In genomic region chr10:132470306-132471124, GRCh38 we compare ENCODE assay signal across 11 cellular contexts.
A peak's percentile ranks its signal among the peaks of the same experiment; 100 is the strongest.
DNase-seq lines count a peak whose midpoint lies in the region; ATAC-seq and TF ChIP-seq lines count a peak whose summit lies in the region.
"Had no signal": no experiment of that assay in that cellular context is flagged by ENCODE, and none has a peak within 500 bp of the region (broad histone marks: within the 10 kb centered on the region; RNA-seq: fewer than 3 reads in every experiment).

No MANE protein-coding gene starts in this region.

- no peaks in the 10 kb centered on the region for H3K27me3 ChIP-seq in BLaER1

- DNase-seq in astrocyte of the cerebellum (ENCODE audit: low read depth) (peak; percentile 26), nephron progenitor cell (peak; percentile 1), GOT3 (lab: John Stamatoyannopoulos, UW) (no peak), left lobe of liver (ENCODE audit: low spot score) (no peak), NCI-H2196 treated with DMSO at 0.1 percent for 48 hours (lab: John Stamatoyannopoulos, UW; ENCODE audit: unreplicated experiment) (no peak)
- DNase-seq: NCI-H2227 treated with DMSO at 0.1 percent for 48 hours; stimulated activated CD4-positive, alpha-beta T cell treated with anti-CD3 and anti-CD28 coated beads, Interleukin-1b, Interleukin-23, amount 100 ng/mL, for 48 hours had no signal

- peaks cover 14% of the 10 kb centered on the region for H3K4me1 Mint-ChIP-seq in nephron progenitor cell

- POLR2A ChIA-PET in HEK293 (lab: Yijun Ruan, JAX), result no interaction called here

- H3K27me3 Mint-ChIP-seq in nephron progenitor cell (ENCODE audit: low read depth, poor library complexity), result peaks cover 17% of the 10 kb centered on the region

- no peak for ATAC-seq in left lobe of liver
- ATAC-seq in HG03469 (IDR thresholded peaks at IDR 0.05; ENCODE audit: unreplicated experiment), result no peak

- no peak overlapping the region for H3K9ac ChIP-seq in BLaER1

- in situ Hi-C loops in astrocyte of the cerebellum (cut with HindIII; ENCODE audit: low sequenced_read_pairs), result no loop called here

- peaks cover 31% of the 10 kb centered on the region for H3K9me3 Mint-ChIP-seq in nephron progenitor cell

- H3K36me3 Mint-ChIP-seq in nephron progenitor cell (ENCODE audit: low read depth), result peaks cover 6% of the 10 kb centered on the region

- H3K4me3 ChIP-seq in BLaER1 (no peak overlapping the region), HEK293 (ENCODE audit: low read depth, low read length) (no peak overlapping the region), astrocyte of the cerebellum (ENCODE audit: low read depth, low read length) (no peak overlapping the region)

- peak overlapping the region; percentile 85 for H3K4me2 ChIP-seq in BLaER1

- H4K20me1 ChIP-seq in BLaER1, result 0 out of 2 replicates have a peak, but pooled peaks cover 6% of the 10 kb centered on the region

- no peak overlapping the region for H3K4me3 Mint-ChIP-seq in nephron progenitor cell
- H3K4me3 Mint-ChIP-seq: B cell had no signal

- TF ChIP-seq CTCF in HEK293 (tag by site-specific recombination; IDR thresholded peaks at IDR 0.05) (no peak), astrocyte of the cerebellum (IDR thresholded peaks at IDR 0.05; ENCODE audit: low read depth, low read length, missing control alignments) (no peak), nephron progenitor cell (IDR thresholded peaks at IDR 0.05) (no peak)

- H3K27ac ChIP-seq in BLaER1 (no peak overlapping the region), HEK293 (ENCODE audit: extremely low read depth, low read depth, low read length) (no peak overlapping the region)

- H3K4me1 ChIP-seq in BLaER1, result peaks cover 42% of the 10 kb centered on the region
- H3K4me1 ChIP-seq in HEK293 (ENCODE audit: control insufficient read depth, insufficient read depth, low read length), result no peaks in the 10 kb centered on the region

- H3K27ac Mint-ChIP-seq in nephron progenitor cell, result no peak overlapping the region
- H3K27ac Mint-ChIP-seq: B cell had no signal

- H3K36me3 ChIP-seq in BLaER1, result no peaks in the 10 kb centered on the region
- no peaks in the 10 kb centered on the region for H3K36me3 ChIP-seq in HEK293 (ENCODE audit: control insufficient read depth in 2 of 2, insufficient read depth in 1 of 2, low read length in 2 of 2)

- CTCF ChIA-PET in HEK293 (lab: Yijun Ruan, JAX), result interaction anchor here (1.5 kb wide), 1 partner anchor 12 kb away, joined by 14 read pairs; no protein-coding TSS in a partner anchor

- H3K9me3 ChIP-seq in BLaER1 (peaks cover 9% of the 10 kb centered on the region; the same call in 1 of the 2 replicates), HEK293 (ENCODE audit: control insufficient read depth, insufficient read depth, low read depth, low read length) (no peaks in the 10 kb centered on the region)

TF ChIP-seq in HEK293, 187 proteins besides CTCF, POLR2A, EP300 and RAD21:
- TF ChIP-seq KLF9 (tag by site-specific recombination; IDR thresholded peaks at IDR 0.05; ENCODE audit: low read depth) (no peak), EGR2 (tag by site-specific recombination; IDR thresholded peaks at IDR 0.05; ENCODE audit: low read depth) (peak; percentile 29; the same call in 1 of the 2 replicates), ATF2 (tag by site-specific recombination; IDR thresholded peaks at IDR 0.05; ENCODE audit: low read depth) (no peak), ZIC2 (tag by site-specific recombination; IDR thresholded peaks at IDR 0.05) (no peak), ZFHX2 (tag by site-specific recombination; conservative IDR thresholded peaks at IDR 0.05) (0 out of 2 replicates have a peak, but pooled peaks have one; percentile 11), ZNF596 (tag by site-specific recombination; IDR thresholded peaks at IDR 0.05) (no peak)
- TF ChIP-seq, protein P1, sequence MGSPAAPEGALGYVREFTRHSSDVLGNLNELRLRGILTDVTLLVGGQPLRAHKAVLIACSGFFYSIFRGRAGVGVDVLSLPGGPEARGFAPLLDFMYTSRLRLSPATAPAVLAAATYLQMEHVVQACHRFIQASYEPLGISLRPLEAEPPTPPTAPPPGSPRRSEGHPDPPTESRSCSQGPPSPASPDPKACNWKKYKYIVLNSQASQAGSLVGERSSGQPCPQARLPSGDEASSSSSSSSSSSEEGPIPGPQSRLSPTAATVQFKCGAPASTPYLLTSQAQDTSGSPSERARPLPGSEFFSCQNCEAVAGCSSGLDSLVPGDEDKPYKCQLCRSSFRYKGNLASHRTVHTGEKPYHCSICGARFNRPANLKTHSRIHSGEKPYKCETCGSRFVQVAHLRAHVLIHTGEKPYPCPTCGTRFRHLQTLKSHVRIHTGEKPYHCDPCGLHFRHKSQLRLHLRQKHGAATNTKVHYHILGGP (tag by site-specific recombination; IDR thresholded peaks at IDR 0.05), result no peak

Comparison
In these comparisons a context has a peak if more than half of its experiments do, and no peak if none do; other contexts are left out.
1. DNase-seq: peak in astrocyte of the cerebellum (single experiment) and nephron progenitor cell (single experiment); none in GOT3 (single experiment), left lobe of liver (single experiment) and NCI-H2196 treated with DMSO at 0.1 percent for 48 hours (single experiment).